Comparison of ENCODE assay signal across 8 cellular contexts in genomic region chr6:112253505-112253841, GRCh38. TPM values are rescaled to one million over a fixed set of nuclear protein-coding genes. Genes with fewer than 3 reads are reported as not detected.
DNase-seq lines count a peak whose midpoint lies in the region; ATAC-seq lines count a peak whose summit lies in the region.

No MANE protein-coding gene starts in this region.

- ATAC-seq in GM19023 (IDR thresholded peaks at IDR 0.05; ENCODE audit: unreplicated experiment) = no peak
- ATAC-seq in HG02884 (IDR thresholded peaks at IDR 0.05; ENCODE audit: unreplicated experiment) = no peak

- no peaks in the 10 kb centered on the region for H3K9me3 ChIP-seq in ectodermal cell (ENCODE audit: control insufficient read depth, low read length)

- H2BK15ac ChIP-seq in mesendoderm (replicated peaks; ENCODE audit: low read depth) = no peak overlapping the region

- 2 to 3% methylated on average over 8 of the region's 8 CpGs for WGBS in ectodermal cell, 2 experiments
- no CpG with 5 or more reads among the region's 8 CpGs for WGBS in mesendoderm (ENCODE audit: extremely low coverage, insufficient coverage, low lambda C conversion rate)
- 4% methylated on average over 8 of the region's 8 CpGs for WGBS in urinary bladder

- no peak overlapping the region for H3K18ac ChIP-seq in mesendoderm (ENCODE audit: low read length)

- H3K27me3 ChIP-seq in ectodermal cell (ENCODE audit: control insufficient read depth, insufficient read depth, low read length, poor library complexity, severe bottlenecking) = peaks cover 32% of the 10 kb centered on the region
- H3K27me3 ChIP-seq in mesendoderm (ENCODE audit: insufficient read depth, low read length, poor library complexity) = peaks cover 2% of the 10 kb centered on the region

- H3K4me2 ChIP-seq in mesendoderm (ENCODE audit: low read length) = peak overlapping the region; percentile 88

- peak overlapping the region; percentile 36 for H3K4me3 ChIP-seq in ectodermal cell (ENCODE audit: insufficient read depth, low read depth, low read length)
- H3K4me3 ChIP-seq in mesendoderm (ENCODE audit: low read length) = peak overlapping the region; percentile 63
- H3K4me3 ChIP-seq in urinary bladder (ENCODE audit: low read depth, low read length) = peak overlapping the region; percentile 61

- DNase-seq in DMS53 (lab: John Stamatoyannopoulos, UW) (peak; percentile 64), NCI-H345 (lab: John Stamatoyannopoulos, UW) (peak; percentile 59), mesendoderm (peak; percentile 51), DMS153 (lab: John Stamatoyannopoulos, UW) (no peak)

- H2AK5ac ChIP-seq in mesendoderm (ENCODE audit: low read length) = no peak overlapping the region

- H3K36me3 ChIP-seq in ectodermal cell (ENCODE audit: control insufficient read depth, insufficient read depth, low read length) (no peaks in the 10 kb centered on the region), mesendoderm (ENCODE audit: control insufficient read depth, insufficient read depth, low read length) (no peaks in the 10 kb centered on the region), urinary bladder (ENCODE audit: insufficient read depth) (no peaks in the 10 kb centered on the region)

- H2BK120ac ChIP-seq in mesendoderm (ENCODE audit: low read depth, low read length) = no peak overlapping the region

- H3K4me1 ChIP-seq in ectodermal cell (ENCODE audit: control insufficient read depth, insufficient read depth, low read length) (peaks cover 6% of the 10 kb centered on the region), mesendoderm (ENCODE audit: control insufficient read depth, low read depth, low read length) (peaks cover 8% of the 10 kb centered on the region), urinary bladder (ENCODE audit: insufficient read depth) (no peaks in the 10 kb centered on the region)

- H3K27ac ChIP-seq in ectodermal cell (ENCODE audit: insufficient read depth, low read depth, low read length, poor library complexity, severe bottlenecking) = no peak overlapping the region
- no peak overlapping the region for H3K27ac ChIP-seq in mesendoderm (ENCODE audit: low read depth, low read length)
- H3K27ac ChIP-seq in urinary bladder (ENCODE audit: low read depth) = peak overlapping the region; percentile 70

- H3K79me2 ChIP-seq in mesendoderm (ENCODE audit: control insufficient read depth, insufficient read depth, low read length) = no peaks in the 10 kb centered on the region

- H4K8ac ChIP-seq in mesendoderm (ENCODE audit: low read depth, low read length) = no peak overlapping the region

- H3K56ac ChIP-seq in mesendoderm (ENCODE audit: low read length) = peak overlapping the region; percentile 45

- no peak overlapping the region for H4K5ac ChIP-seq in mesendoderm (ENCODE audit: low read length)

- H3K4ac ChIP-seq in mesendoderm (ENCODE audit: low read depth, low read length) = no peak overlapping the region

- H3K79me1 ChIP-seq in mesendoderm (ENCODE audit: low read length) = no peaks in the 10 kb centered on the region

- H2BK5ac ChIP-seq in mesendoderm (ENCODE audit: low read length) = no peak overlapping the region

- H3K23ac ChIP-seq in mesendoderm (ENCODE audit: low read length) = no peak overlapping the region

- no peak overlapping the region for H3K9ac ChIP-seq in mesendoderm (ENCODE audit: low read length)

RNA-seq across cellular contexts. Expression of gene LAMA4, which starts 0.9 kb away (rescaled TPM):
- polyA plus RNA-seq in ectodermal cell (2013, experiment 1 of 4) = 1.7 TPM
- polyA plus RNA-seq in ectodermal cell (2013, experiment 2 of 4) = 3.2 TPM
- polyA plus RNA-seq in ectodermal cell (2013, experiment 3 of 4) = 2.7 TPM
- polyA plus RNA-seq in ectodermal cell (2013, experiment 4 of 4) = 3.8 TPM
- 3.3 TPM for polyA plus RNA-seq in mesendoderm (2013, experiment 1 of 2)
- polyA plus RNA-seq in mesendoderm (2013, experiment 2 of 2) = 1.6 TPM
- 426 TPM for total RNA-seq in urinary bladder
- 101 TPM for polyA plus RNA-seq in urinary bladder
